In the genomic region with DNA sequence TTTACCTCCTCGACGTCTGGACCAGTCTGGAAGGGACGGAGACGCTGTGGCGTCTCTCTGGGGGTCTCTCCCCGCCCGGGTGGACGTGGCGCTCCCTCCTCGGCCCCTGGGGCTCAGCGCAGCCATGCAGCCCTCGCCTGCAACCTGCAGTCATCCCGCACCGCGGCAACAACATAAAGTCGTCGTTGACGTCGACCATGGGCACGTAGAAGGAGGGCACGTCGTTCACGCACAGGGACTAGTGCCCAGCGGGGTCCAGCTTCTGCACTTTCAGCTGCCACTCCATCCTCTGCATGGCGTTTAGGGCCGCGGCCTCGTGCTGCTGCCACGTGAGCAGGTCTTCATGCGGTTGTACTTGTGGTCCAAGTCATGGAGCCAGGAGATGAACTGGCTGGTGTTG, we compare ENCODE assay signal across 34 cellular contexts.
"Had no signal": no experiment of that assay in that cellular context is flagged by ENCODE, and none has a peak within 500 bp of the region (broad histone marks: within the 10 kb centered on the region; RNA-seq: fewer than 3 reads in every experiment).

No MANE protein-coding gene starts in this region.

- ATAC-seq: activated CD8-positive, alpha-beta T cell treated with anti-CD3 and anti-CD28 coated beads for 36 hours; activated naive CD4-positive, alpha-beta T cell treated with anti-CD3 and anti-CD28 coated beads, Interleukin-2, amount 50 U/mL, for 72 hours; activated T-cell treated with anti-CD3 and anti-CD28 coated beads, Interleukin-2, amount 50 U/mL, for 72 hours; activated T-helper 17 cell treated with anti-CD3 and anti-CD28 coated beads, Interleukin-2, amount 50 U/mL, for 72 hours; body of pancreas; Panc1; Right ventricle myocardium inferior had no signal

- H3K36me3 ChIP-seq: adrenal gland, breast epithelium, MG63 had no signal

- H3K9me3 ChIP-seq: adrenal gland, body of pancreas, MG63 had no signal

- H3K27ac ChIP-seq: adrenal gland, body of pancreas, breast epithelium, RWPE1, VCaP had no signal

- H3K27me3 ChIP-seq: adrenal gland, body of pancreas, breast epithelium, MG63 had no signal

- H3K4me1 ChIP-seq: adrenal gland, body of pancreas, breast epithelium had no signal

- H3K4me3 ChIP-seq: adrenal gland, body of pancreas, breast epithelium, MG63 had no signal

- DNase-seq: activated CD4-positive, alpha-beta T cell treated with anti-CD3 and anti-CD28 coated beads, Interleukin-2, amount 10 ng/mL, durations not matched to agents 24 days and 14 days; activated CD4-positive, alpha-beta T cell treated with anti-CD3 and anti-CD28 coated beads, Interleukin-2, amount 50 U/mL, for 4 hours; activated CD8-positive, alpha-beta T cell treated with anti-CD3 and anti-CD28 coated beads for 36 hours; activated gamma-delta T cell treated with Interleukin-2 at 50 U/mL for 16 hours; activated naive CD4-positive, alpha-beta T cell treated with anti-CD3 and anti-CD28 coated beads for 36 hours; activated T-cell treated with anti-CD3 and anti-CD28 coated beads, Interleukin-2, amount 50 U/mL, for 1 hour; activated T-cell treated with anti-CD3 and anti-CD28 coated beads, Interleukin-2, amount 50 U/mL, for 72 hours; adrenal gland; body of pancreas; caudate nucleus; cerebellar nuclear complex; Kasumi-1; KG1; MG63; NCI-H1048; NCI-H1105 treated with DMSO at 0.1 percent for 48 hours; NCI-H1436; NCI-H1694; NCI-H1930; NCI-H2081 treated with DMSO at 0.1 percent for 48 hours; NCI-H226; NCI-H446 treated with DMSO at 0.1 percent for 48 hours; NCI-H524; SW 1271; T-helper 1 cell; T-helper 2 cell; T-helper 9 cell had no signal
